1 cellular context compared by ENCODE assay signal in genomic region chr9:127854169-127854833, GRCh38.
TF ChIP-seq lines count a peak whose summit lies in the region.

Gene ENG, minus strand, starts transcription at chr9:127854658. Its CDS starts 303 bp downstream, at chr9:127854355.

TF ChIP-seq in H1, 55 proteins besides CTCF, POLR2A, EP300 and RAD21:
- TF ChIP-seq HDAC2 (IDR thresholded peaks at IDR 0.05; ENCODE audit: borderline replicate concordance in 1 of 2, low read depth in 2 of 2, low read length in 2 of 2) = no peak
- TF ChIP-seq HDAC6 (IDR thresholded peaks at IDR 0.05; ENCODE audit: low read depth, low read length) = no peak
- TF ChIP-seq SIX5 (IDR thresholded peaks at IDR 0.05; ENCODE audit: low read depth, low read length) = no peak
- TF ChIP-seq TBP (IDR thresholded peaks at IDR 0.05; ENCODE audit: low read depth, low read length) = no peak
- TF ChIP-seq NANOG (IDR thresholded peaks at IDR 0.05; ENCODE audit: insufficient read depth, low read depth, low read length, poor library complexity, severe bottlenecking) = no peak
- no peak for TF ChIP-seq BACH1 (IDR thresholded peaks at IDR 0.05; ENCODE audit: low read length)
- no peak for TF ChIP-seq ZNF274 (IDR thresholded peaks at IDR 0.05; ENCODE audit: borderline replicate concordance, extremely low read depth, low read length)
- TF ChIP-seq CHD1 (IDR thresholded peaks at IDR 0.05; ENCODE audit: low read depth, low read length) = no peak
- no peak for TF ChIP-seq CEBPB (IDR thresholded peaks at IDR 0.05; ENCODE audit: low read depth, low read length)
- TF ChIP-seq KDM4A (IDR thresholded peaks at IDR 0.05; ENCODE audit: low read depth, low read length, severe bottlenecking) = no peak
